In genomic region chr18:27447930-27448329, GRCh38 we compare ENCODE assay signal across 15 cellular contexts.
DNase-seq lines count a peak whose midpoint lies in the region; TF ChIP-seq lines count a peak whose summit lies in the region.
"Had no signal": no experiment of that assay in that cellular context is flagged by ENCODE, and none has a peak within 500 bp of the region (broad histone marks: within the 10 kb centered on the region; RNA-seq: fewer than 3 reads in every experiment).

No MANE protein-coding gene starts in this region.

- no TSS peak for BruUV-seq in OCI-LY7 (replicated peaks; lab: Mats Ljungman, UMichigan)

- H3K27ac Mint-ChIP-seq in endodermal cell, result no peak overlapping the region
- H3K27ac Mint-ChIP-seq: CD4-positive, alpha-beta T cell; H9 had no signal

- no peaks in the 10 kb centered on the region for H3K79me2 ChIP-seq in OCI-LY7 (ENCODE audit: insufficient read depth, low read depth, low read length)

- WGBS in endodermal cell (ENCODE audit: insufficient coverage in 1 of 2, insufficient read length in 1 of 2), 2 experiments, result 89 to 100% methylated on average over 1 to 2 of the region's 2 CpGs
- WGBS in spleen, 5 donors, result 25 to 50% (median 41%) methylated on average over 2 of the region's 2 CpGs

- peaks cover 8% of the 10 kb centered on the region for H3K9me3 Mint-ChIP-seq in endodermal cell

- intact Hi-C loops in OCI-LY7 (cut with micrococcal nuclease; ENCODE audit: unreplicated experiment), result no loop called here
- intact Hi-C loops in spleen (cut with DNase I; ENCODE audit: low total_unique reads), result no loop called here

- CTCF ChIA-PET in OCI-LY7 (lab: Charles Lee; ENCODE audit: unreplicated experiment), result no interaction called here

- H3K4me3 ChIP-seq in OCI-LY7 (ENCODE audit: low read depth, low read length, poor library complexity, severe bottlenecking), result no peak overlapping the region
- no peak overlapping the region for H3K4me3 ChIP-seq in endodermal cell (ENCODE audit: low read length)
- H3K4me3 ChIP-seq in spleen, result peak overlapping the region in 1 of 8 donors; percentile 19
- H3K4me3 ChIP-seq: A549 had no signal

- no peaks in the 10 kb centered on the region for H3K9me3 ChIP-seq in OCI-LY7 (ENCODE audit: low read length)
- H3K9me3 ChIP-seq in endodermal cell (ENCODE audit: control insufficient read depth, low read length), result no peaks in the 10 kb centered on the region
- peaks cover 0 to 20% (median 13%) of the 10 kb centered on the region in 8 donors for H3K9me3 ChIP-seq in spleen
- H3K9me3 ChIP-seq: A549, Caco-2 had no signal

- peaks cover 4% of the 10 kb centered on the region for H3K4me1 Mint-ChIP-seq in endodermal cell

- H3K4me1 ChIP-seq in OCI-LY7 (ENCODE audit: insufficient read depth, low read length, poor library complexity, severe bottlenecking), result peaks cover 5% of the 10 kb centered on the region
- H3K4me1 ChIP-seq in endodermal cell (ENCODE audit: control insufficient read depth, insufficient read depth, low read length), result no peaks in the 10 kb centered on the region
- peaks cover 0 to 8% (median 2%) of the 10 kb centered on the region in 6 donors for H3K4me1 ChIP-seq in spleen
- H3K4me1 ChIP-seq: A549, Caco-2 had no signal

- TF ChIP-seq CTCF in OCI-LY7 (conservative IDR thresholded peaks at IDR 0.05; ENCODE audit: low read length) (no peak), endodermal cell (conservative IDR thresholded peaks at IDR 0.05) (no peak), spleen (IDR thresholded peaks at IDR 0.05 in 8 of 11, conservative IDR thresholded peaks at IDR 0.05 in 3 of 11) (no peak)

- no peaks in the 10 kb centered on the region for H3K27me3 ChIP-seq in endodermal cell (ENCODE audit: control insufficient read depth, insufficient read depth, low read length, poor library complexity, severe bottlenecking)
- H3K27me3 ChIP-seq in spleen (replicated peaks in 1 of 7), result no peaks in the 10 kb centered on the region

- H3K36me3 Mint-ChIP-seq in endodermal cell (ENCODE audit: low read depth), result no peaks in the 10 kb centered on the region

- H3K27me3 Mint-ChIP-seq in endodermal cell (ENCODE audit: insufficient read depth), result no peaks in the 10 kb centered on the region
- H3K27me3 Mint-ChIP-seq: CD4-positive, alpha-beta T cell had no signal

- no peak overlapping the region for H2AFZ ChIP-seq in OCI-LY7 (ENCODE audit: low read length)

- H4K20me1 ChIP-seq in OCI-LY7 (ENCODE audit: insufficient read depth, low read length), result no peaks in the 10 kb centered on the region

- H3K4me2 ChIP-seq in OCI-LY7 (ENCODE audit: low read length), result peak overlapping the region; percentile 33
- H3K4me2 ChIP-seq: A549 had no signal

- no peaks in the 10 kb centered on the region for H3K9me2 ChIP-seq in OCI-LY7 (ENCODE audit: insufficient read depth, low read length)

- no peak overlapping the region for H3K4me3 Mint-ChIP-seq in endodermal cell
- H3K4me3 Mint-ChIP-seq: CD4-positive, alpha-beta T cell; H9 had no signal

- POLR2A ChIA-PET in OCI-LY7 (lab: Charles Lee), result interaction anchor here (0.6 to 1.5 kb wide), 3 partner anchors 14 to 1184 kb away, joined by 4 to 9 read pairs (median 4); no protein-coding TSS in a partner anchor

- H3K36me3 ChIP-seq in OCI-LY7 (ENCODE audit: insufficient read depth, low read length), result no peaks in the 10 kb centered on the region
- no peaks in the 10 kb centered on the region for H3K36me3 ChIP-seq in endodermal cell (ENCODE audit: control insufficient read depth, insufficient read depth, low read length)
- H3K36me3 ChIP-seq in spleen, result no peaks in the 10 kb centered on the region

- H3K27ac ChIP-seq in OCI-LY7 (ENCODE audit: low read depth, low read length, poor library complexity, severe bottlenecking), result no peak overlapping the region
- H3K27ac ChIP-seq in endodermal cell (ENCODE audit: low read depth, low read length), result peak overlapping the region; percentile 8
- H3K27ac ChIP-seq in spleen, result peak overlapping the region in 5 of 8 donors; percentile 27 to 72 (median 59)
- H3K27ac ChIP-seq: A549, HL-60 had no signal

- DNase-seq in DMS53 (lab: John Stamatoyannopoulos, UW) (peak; percentile 34), OCI-LY7 (ENCODE audit: low spot score) (peak; percentile 3), endodermal cell (no peak), spleen (no peak), NCI-H2107 treated with DMSO at 0.1 percent for 48 hours (lab: John Stamatoyannopoulos, UW; ENCODE audit: unreplicated experiment) (no peak), NCI-H187 treated with DMSO at 0.1 percent for 48 hours (lab: John Stamatoyannopoulos, UW) (no peak)
- no peak for DNase-seq in effector CD8-positive, alpha-beta T cell (lab: John Stamatoyannopoulos, UW)
- DNase-seq: Caco-2; CD4-positive, alpha-beta T cell; DMS79 treated with DMSO at 0.1 percent for 48 hours; H9; PC-3; RPMI8226 had no signal

- H3K9ac ChIP-seq in endodermal cell (ENCODE audit: extremely low read depth, low read length, poor library complexity, severe bottlenecking), result no peak overlapping the region

- no peak for TF ChIP-seq POLR2A in spleen (IDR thresholded peaks at IDR 0.05)

Comparison
In these comparisons a context has a peak if more than half of its experiments do, and no peak if none do; other contexts are left out.
1. DNase-seq: peak in DMS53 (single experiment) and OCI-LY7 (single experiment); none in endodermal cell (single experiment), spleen (single experiment), NCI-H2107 treated with DMSO at 0.1 percent for 48 hours (single experiment), effector CD8-positive, alpha-beta T cell (single experiment) and NCI-H187 treated with DMSO at 0.1 percent for 48 hours (single experiment).